Comparison of ENCODE assay signal across 1 cellular context in genomic region chr9:137046094-137046787, GRCh38.
TF ChIP-seq lines count a peak whose summit lies in the region.

Gene NPDC1, minus strand, starts transcription at chr9:137046177. Its CDS starts 188 bp downstream, at chr9:137045989.

TF ChIP-seq in HepG2, 621 proteins besides CTCF, POLR2A, EP300 and RAD21 (continued from another document and continues in another):
- peak in 1 of 2 experiments; percentile 98; a peak in 2 of 4 replicates for TF ChIP-seq REST (IDR thresholded peaks at IDR 0.05; ENCODE audit: borderline replicate concordance in 1 of 2, low read depth in 1 of 2, low read length in 2 of 2)
- TF ChIP-seq ZNF44 (CRISPR knock-in tag; IDR thresholded peaks at IDR 0.05), result 0 out of 2 replicates have a peak, but pooled peaks have one; percentile 58
- no peak for TF ChIP-seq HNRNPL (IDR thresholded peaks at IDR 0.05; ENCODE audit: low read depth, low read length)
- TF ChIP-seq ZNF441 (CRISPR knock-in tag; IDR thresholded peaks at IDR 0.05; ENCODE audit: borderline replicate concordance), result peak; percentile 74; the same call in 1 of the 2 replicates
- peak; percentile 86 for TF ChIP-seq ZNF232 (CRISPR knock-in tag; IDR thresholded peaks at IDR 0.05; ENCODE audit: borderline replicate concordance)
- peak; percentile 48; the same call in 1 of the 2 replicates for TF ChIP-seq ZNF30 (CRISPR knock-in tag; IDR thresholded peaks at IDR 0.05)
- peak; percentile 73 for TF ChIP-seq THRA (CRISPR knock-in tag; IDR thresholded peaks at IDR 0.05; ENCODE audit: borderline replicate concordance)
- no peak for TF ChIP-seq CBX1 (IDR thresholded peaks at IDR 0.05; ENCODE audit: low read depth)
- peak; percentile 41; the same call in 1 of the 2 replicates for TF ChIP-seq ZNF777 (CRISPR knock-in tag; IDR thresholded peaks at IDR 0.05)
- peak; percentile 77; the same call in 1 of the 2 replicates for TF ChIP-seq PRDM4 (CRISPR knock-in tag; IDR thresholded peaks at IDR 0.05; ENCODE audit: borderline replicate concordance)
- peak; percentile 59; the same call in 1 of the 2 replicates for TF ChIP-seq PITX1 (CRISPR knock-in tag; IDR thresholded peaks at IDR 0.05)
- no peak for TF ChIP-seq PRMT3 (CRISPR knock-in tag; IDR thresholded peaks at IDR 0.05; ENCODE audit: borderline replicate concordance, low read depth)
- no peak; the same call in 1 of the 2 replicates for TF ChIP-seq ZNF782 (CRISPR knock-in tag; IDR thresholded peaks at IDR 0.05; ENCODE audit: borderline replicate concordance)
- TF ChIP-seq ZNF451 (CRISPR knock-in tag; IDR thresholded peaks at IDR 0.05), result peak; percentile 83; the same call in 1 of the 2 replicates
- peak; percentile 60; the same call in 1 of the 2 replicates for TF ChIP-seq BCL6 (CRISPR knock-in tag; IDR thresholded peaks at IDR 0.05)
- TF ChIP-seq ZBTB4 (CRISPR knock-in tag; IDR thresholded peaks at IDR 0.05; ENCODE audit: borderline replicate concordance), result no peak
- peak; percentile 39; the same call in 1 of the 2 replicates for TF ChIP-seq KDM4B (CRISPR knock-in tag; IDR thresholded peaks at IDR 0.05)
- TF ChIP-seq MED1 (CRISPR knock-in tag; IDR thresholded peaks at IDR 0.05), result peak; percentile 57; the same call in 1 of the 2 replicates
- TF ChIP-seq BORCS8-MEF2B (CRISPR knock-in tag; IDR thresholded peaks at IDR 0.05), result peak; percentile 90
- TF ChIP-seq YEATS2 (CRISPR knock-in tag; IDR thresholded peaks at IDR 0.05; ENCODE audit: borderline replicate concordance), result peak; percentile 79
- peak; percentile 85; the same call in 1 of the 2 replicates for TF ChIP-seq ZSCAN31 (CRISPR knock-in tag; IDR thresholded peaks at IDR 0.05; ENCODE audit: low read depth)
- no peak for TF ChIP-seq EED (CRISPR knock-in tag; IDR thresholded peaks at IDR 0.05)
- 0 out of 2 replicates have a peak, but pooled peaks have one; percentile 57 for TF ChIP-seq SATB2 (CRISPR knock-in tag; IDR thresholded peaks at IDR 0.05)
- TF ChIP-seq SALL1 (CRISPR knock-in tag; IDR thresholded peaks at IDR 0.05), result peak; percentile 93
- peak; percentile 93 for TF ChIP-seq HOXA5 (CRISPR knock-in tag; IDR thresholded peaks at IDR 0.05)
- TF ChIP-seq HMGXB3 (CRISPR knock-in tag; IDR thresholded peaks at IDR 0.05; ENCODE audit: borderline replicate concordance), result peak; percentile 84
- peak; percentile 64 for TF ChIP-seq ZNF563 (CRISPR knock-in tag; IDR thresholded peaks at IDR 0.05)
- peak; percentile 95 for TF ChIP-seq MTF2 (CRISPR knock-in tag; IDR thresholded peaks at IDR 0.05; ENCODE audit: borderline replicate concordance)
- TF ChIP-seq HOXA3 (CRISPR knock-in tag; IDR thresholded peaks at IDR 0.05), result peak; percentile 68
- peak; percentile 72; the same call in 1 of the 2 replicates for TF ChIP-seq POGK (CRISPR knock-in tag; conservative IDR thresholded peaks at IDR 0.05)
- peak; percentile 51 for TF ChIP-seq RARA (CRISPR knock-in tag; IDR thresholded peaks at IDR 0.05)
- TF ChIP-seq KAT8 (CRISPR knock-in tag; IDR thresholded peaks at IDR 0.05), result peak; percentile 75
- peak; percentile 89 for TF ChIP-seq ARHGAP35 (CRISPR knock-in tag; IDR thresholded peaks at IDR 0.05; ENCODE audit: borderline replicate concordance)
- TF ChIP-seq MXD1 (CRISPR knock-in tag; IDR thresholded peaks at IDR 0.05), result 0 out of 2 replicates have a peak, but pooled peaks have one; percentile 47
- TF ChIP-seq ZNF619 (CRISPR knock-in tag; IDR thresholded peaks at IDR 0.05), result peak; percentile 30; the same call in 1 of the 2 replicates
- peak; percentile 69; the same call in 1 of the 2 replicates for TF ChIP-seq BATF2 (CRISPR knock-in tag; IDR thresholded peaks at IDR 0.05)
- TF ChIP-seq ZBTB1 (CRISPR knock-in tag; IDR thresholded peaks at IDR 0.05; ENCODE audit: borderline replicate concordance), result peak; percentile 55; the same call in 1 of the 2 replicates
- TF ChIP-seq CHCHD3 (CRISPR knock-in tag; IDR thresholded peaks at IDR 0.05), result peak; percentile 30; the same call in 1 of the 2 replicates
- no peak for TF ChIP-seq ZNF570 (CRISPR knock-in tag; IDR thresholded peaks at IDR 0.05; ENCODE audit: borderline replicate concordance)
- peak; percentile 84 for TF ChIP-seq NKX3-1 (CRISPR knock-in tag; IDR thresholded peaks at IDR 0.05)
- 0 out of 2 replicates have a peak, but pooled peaks have one; percentile 40 for TF ChIP-seq ZNF12 (CRISPR knock-in tag; IDR thresholded peaks at IDR 0.05)
- TF ChIP-seq CBX5 (CRISPR knock-in tag; IDR thresholded peaks at IDR 0.05; ENCODE audit: borderline replicate concordance), result 0 out of 2 replicates have a peak, but pooled peaks have one; percentile 50
